16 cellular contexts compared by ENCODE assay signal in genomic region chr21:35028451-35028757, GRCh38. TPM values are rescaled to one million over a fixed set of nuclear protein-coding genes. Genes with fewer than 3 reads are reported as not detected.
A peak's percentile ranks its signal among the peaks of the same experiment; 100 is the strongest.
DNase-seq lines count a peak whose midpoint lies in the region; ATAC-seq, FAIRE-seq and TF ChIP-seq lines count a peak whose summit lies in the region.
"Had no signal": no experiment of that assay in that cellular context is flagged by ENCODE, and none has a peak within 500 bp of the region (broad histone marks: within the 10 kb centered on the region; RNA-seq: fewer than 3 reads in every experiment).

No MANE protein-coding gene starts in this region.

- H2BK12ac ChIP-seq in H1 (ENCODE audit: low read depth, low read length), result no peak overlapping the region

- peak overlapping the region in 10 of 11 experiments; percentile 62 to 97 (median 95); a peak in 19 of 22 replicates for H3K27ac ChIP-seq in BLaER1 treated with 17β-estradiol and CSF1 and Interleukin-3, amounts not matched to agents 10 nM and 100 nM
- no peak overlapping the region for H3K27ac ChIP-seq in H1 (ENCODE audit: low read depth, low read length)
- no peak overlapping the region for H3K27ac ChIP-seq in uterus
- H3K27ac ChIP-seq in SJCRH30, result no peak overlapping the region
- H3K27ac ChIP-seq: gastrocnemius medialis had no signal

- TF ChIP-seq POLR2A in H1 (IDR thresholded peaks at IDR 0.05; ENCODE audit: control extremely low read depth in 1 of 2, low read depth in 2 of 2, low read length in 2 of 2), result no peak
- TF ChIP-seq POLR2A in uterus (IDR thresholded peaks at IDR 0.05), result no peak

- H3K79me2 ChIP-seq in H1 (ENCODE audit: control insufficient read depth in 1 of 2, insufficient read depth in 2 of 2, low read length in 2 of 2), result no peaks in the 10 kb centered on the region

- BruUV-seq in Caco-2 (replicated peaks; lab: Mats Ljungman, UMichigan), result no TSS peak

- H4K5ac ChIP-seq in H1 (ENCODE audit: insufficient read length, low read depth, low read length), result no peak overlapping the region

- no peaks in the 10 kb centered on the region for H3K27me3 ChIP-seq in BLaER1 treated with 17β-estradiol and CSF1 and Interleukin-3, amounts not matched to agents 10 nM and 100 nM
- no peaks in the 10 kb centered on the region for H3K27me3 ChIP-seq in Caco-2 (replicated peaks; ENCODE audit: control insufficient read depth, insufficient read depth, low read length)
- H3K27me3 ChIP-seq in H1 (replicated peaks in 1 of 4; ENCODE audit: control insufficient read depth in 3 of 4, extremely low read depth in 1 of 4, insufficient read depth in 3 of 4, low read length in 3 of 4), result peaks cover 0 to 11% (median 8%) of the 10 kb centered on the region in 4 experiments; a peak in 6 of 7 replicates
- H3K27me3 ChIP-seq in uterus, result no peaks in the 10 kb centered on the region
- no peaks in the 10 kb centered on the region for H3K27me3 ChIP-seq in SJCRH30
- H3K27me3 ChIP-seq: gastrocnemius medialis had no signal

- H4K91ac ChIP-seq in H1 (replicated peaks; ENCODE audit: insufficient read length, low read length), result no peak overlapping the region

- peaks cover 3% of the 10 kb centered on the region; the same call in 1 of the 2 replicates for H3K23me2 ChIP-seq in H1 (ENCODE audit: low read depth, low read length)

- H3K9me3 ChIP-seq in BLaER1 treated with 17β-estradiol and CSF1 and Interleukin-3, amounts not matched to agents 10 nM and 100 nM (replicated peaks in 1 of 11), result peaks cover 0 to 23% (median 4%) of the 10 kb centered on the region in 11 experiments; a peak in 10 of 22 replicates
- H3K9me3 ChIP-seq in Caco-2 (no peaks in the 10 kb centered on the region), H1 (ENCODE audit: insufficient read depth in 2 of 2, low read depth in 1 of 2, low read length in 1 of 2) (peaks cover 0 to 2% of the 10 kb centered on the region in 2 experiments; a peak in 1 of 4 replicates), uterus (no peaks in the 10 kb centered on the region), SJCRH30 (replicated peaks) (no peaks in the 10 kb centered on the region)
- H3K9me3 ChIP-seq: gastrocnemius medialis had no signal

- no peak overlapping the region for H3K4ac ChIP-seq in H1 (replicated peaks; ENCODE audit: insufficient read length, low read depth, low read length)

- POLR2A ChIA-PET in Caco-2 (lab: Charles Lee) (no interaction called here), T-cell (lab: Charles Lee) (interaction anchor here in 1 of 2 donors (0.8 to 1.4 kb wide), 2 partner anchors 16 to 20 kb away, joined by 4 to 5 read pairs; no protein-coding TSS in a partner anchor), H1 (lab: Charles Lee; ENCODE audit: partially characterized antibody) (no interaction called here)

- H3K4me1 Mint-ChIP-seq in Caco-2 (ENCODE audit: low read depth, unreplicated experiment) (peaks cover 7% of the 10 kb centered on the region), T-cell (peaks cover 94 to 96% (median 95%) of the 10 kb centered on the region in 3 donors)

- H3K18ac ChIP-seq in H1 (ENCODE audit: extremely low read depth, low read length), result no peak overlapping the region

- no peak overlapping the region for H3K23ac ChIP-seq in H1 (ENCODE audit: insufficient read length)

- intact Hi-C loops in Caco-2 (cut with micrococcal nuclease; ENCODE audit: unreplicated experiment) (no loop called here), uterus (cut with DNase I; ENCODE audit: low total_unique reads) (no loop called here)

- peaks cover 47 to 95% (median 85%) of the 10 kb centered on the region in 10 experiments for H3K4me1 ChIP-seq in BLaER1 treated with 17β-estradiol and CSF1 and Interleukin-3, amounts not matched to agents 10 nM and 100 nM
- H3K4me1 ChIP-seq in Caco-2 (peaks cover 33% of the 10 kb centered on the region), H1 (replicated peaks in 1 of 4; ENCODE audit: control insufficient read depth in 3 of 4, insufficient read depth in 4 of 4, low read length in 3 of 4) (peaks cover 0 to 6% (median under 1%) of the 10 kb centered on the region in 4 experiments; a peak in 2 of 7 replicates), uterus (no peaks in the 10 kb centered on the region), SJCRH30 (no peaks in the 10 kb centered on the region; the same call in 1 of the 2 replicates)
- H3K4me1 ChIP-seq: gastrocnemius medialis had no signal

- H3K79me1 ChIP-seq in H1 (ENCODE audit: low read depth, low read length), result no peaks in the 10 kb centered on the region

- H2AK5ac ChIP-seq in H1 (ENCODE audit: low read depth, low read length), result no peak overlapping the region

- TF ChIP-seq EP300 in H1 (IDR thresholded peaks at IDR 0.05; ENCODE audit: borderline replicate concordance in 1 of 2, low read depth in 2 of 2, low read length in 2 of 2), result no peak

- peaks cover 0 to 15% (median 0%) of the 10 kb centered on the region in 11 experiments; a peak in 6 of 22 replicates for H4K20me1 ChIP-seq in BLaER1 treated with 17β-estradiol and CSF1 and Interleukin-3, amounts not matched to agents 10 nM and 100 nM
- H4K20me1 ChIP-seq in H1 (replicated peaks in 1 of 2; ENCODE audit: control insufficient read depth in 1 of 2, insufficient read depth in 2 of 2, low read length in 2 of 2), result no peaks in the 10 kb centered on the region

- no peak overlapping the region for H2BK15ac ChIP-seq in H1 (ENCODE audit: low read length)

- TF ChIP-seq CTCF in Caco-2 (IDR thresholded peaks at IDR 0.05; ENCODE audit: insufficient read depth in 1 of 2, low read depth in 1 of 2, low read length in 1 of 2, severe bottlenecking in 1 of 2, unreplicated experiment in 1 of 2) (no peak), H1 (IDR thresholded peaks at IDR 0.05; ENCODE audit: control extremely low read depth in 1 of 3, insufficient read depth in 1 of 3, low read depth in 1 of 3, low read length in 3 of 3) (no peak), uterus (IDR thresholded peaks at IDR 0.05) (no peak)

- no peak overlapping the region for H2AFZ ChIP-seq in H1 (ENCODE audit: low read length)

- H3K27ac Mint-ChIP-seq in Caco-2 (ENCODE audit: unreplicated experiment), result peak overlapping the region; percentile 25
- peak overlapping the region; percentile 99 to 100 for H3K27ac Mint-ChIP-seq in T-cell

- FAIRE-seq in H1 (lab: Jason Lieb, UNC), result no peak
- FAIRE-seq: islet of Langerhans had no signal

- H3K56ac ChIP-seq in H1 (replicated peaks; ENCODE audit: insufficient read length, low read depth, low read length), result no peak overlapping the region

- H2BK5ac ChIP-seq in H1 (ENCODE audit: low read depth, low read length), result no peak overlapping the region

- H2BK20ac ChIP-seq in H1 (ENCODE audit: low read length), result peak overlapping the region; percentile 62; the same call in 1 of the 2 replicates

- peak overlapping the region; percentile 87 to 96 (median 90) for H3K4me2 ChIP-seq in BLaER1 treated with 17β-estradiol and CSF1 and Interleukin-3, amounts not matched to agents 10 nM and 100 nM
- H3K4me2 ChIP-seq in H1 (ENCODE audit: insufficient read depth in 1 of 2, low read depth in 2 of 2, low read length in 2 of 2), result no peak overlapping the region

- no peaks in the 10 kb centered on the region for H3K27me3 Mint-ChIP-seq in Caco-2 (ENCODE audit: insufficient read depth, unreplicated experiment)
- H3K27me3 Mint-ChIP-seq in T-cell, result no peaks in the 10 kb centered on the region

- CTCF ChIA-PET in Caco-2 (lab: Charles Lee) (no interaction called here), T-cell (lab: Charles Lee) (interaction anchor here (0.6 to 1.7 kb wide), 4 partner anchors 10 to 197 kb away, joined by 3 to 6 read pairs (median 3); no protein-coding TSS in a partner anchor), H1 (lab: Charles Lee; ENCODE audit: partially characterized antibody) (interaction anchor here (1.2 kb wide), 1 partner anchor 305 kb away, joined by 4 read pairs; no protein-coding TSS in a partner anchor)

- DNase-seq in Caco-2 (no peak), T-cell (no peak), H1 (ENCODE audit: low read depth in 1 of 2, low spot score in 2 of 2) (no peak), germinal center (ENCODE audit: low spot score) (no peak), uterus (no peak), SJCRH30 (no peak)
- DNase-seq: aorta; gastrocnemius medialis; mesendoderm; NCI-H1417 treated with DMSO at 0.1 percent for 48 hours; NCI-H345; occipital lobe; stimulated activated CD4-positive, alpha-beta T cell treated with anti-CD3 and anti-CD28 coated beads, Interleukin-4, amount 100 ng/mL, for 1 hour had no signal

- H4K8ac ChIP-seq in H1 (ENCODE audit: extremely low read depth, insufficient read depth, low read length), result no peak overlapping the region

- H3K4me3 Mint-ChIP-seq in Caco-2 (ENCODE audit: unreplicated experiment), result no peak overlapping the region
- H3K4me3 Mint-ChIP-seq in T-cell, result peak overlapping the region in 2 of 3 donors; percentile 79 to 84

- no peak overlapping the region for H3K14ac ChIP-seq in H1 (ENCODE audit: insufficient read length)

- ATAC-seq in T-cell (replicated peaks in 1 of 4), result no peak
- ATAC-seq: gastrocnemius medialis, sciatic nerve had no signal

- no peak for TF ChIP-seq RAD21 in H1 (IDR thresholded peaks at IDR 0.05 in 1 of 2, conservative IDR thresholded peaks at IDR 0.05 in 1 of 2; ENCODE audit: low read depth in 2 of 2, low read length in 2 of 2)

- 90% methylated on average over 3 of the region's 3 CpGs; no CpG with 5 or more reads in 1 of the 2 experiments for WGBS in H1 (ENCODE audit: extremely low coverage in 1 of 2, insufficient coverage in 1 of 2, insufficient read length in 1 of 2, insufficient replicate concordance in 2 of 2, low coverage in 1 of 2, low lambda C conversion rate in 2 of 2, missing lambda C conversion rate in 1 of 2), 2 experiments

- H3K36me3 Mint-ChIP-seq in Caco-2 (ENCODE audit: insufficient read depth, unreplicated experiment) (peaks cover 5% of the 10 kb centered on the region), T-cell (peaks cover 28% of the 10 kb centered on the region)

- peaks cover 10% of the 10 kb centered on the region for H3K9me3 Mint-ChIP-seq in Caco-2 (ENCODE audit: unreplicated experiment)
- H3K9me3 Mint-ChIP-seq in T-cell, result peaks cover 0 to 3% (median 0%) of the 10 kb centered on the region in 3 donors

- H3K9ac ChIP-seq in BLaER1 treated with 17β-estradiol and CSF1 and Interleukin-3, amounts not matched to agents 10 nM and 100 nM, result peak overlapping the region in 9 of 11 experiments; percentile 80 to 88 (median 84); a peak in 18 of 22 replicates
- no peak overlapping the region for H3K9ac ChIP-seq in H1 (replicated peaks in 1 of 4; ENCODE audit: extremely low read depth in 1 of 4, low read depth in 3 of 4, low read length in 3 of 4)

- peak overlapping the region in 7 of 10 experiments; percentile 2 to 53 (median 35); a peak in 8 of 20 replicates for H3K4me3 ChIP-seq in BLaER1 treated with 17β-estradiol and CSF1 and Interleukin-3, amounts not matched to agents 10 nM and 100 nM
- H3K4me3 ChIP-seq in Caco-2 (ENCODE audit: low read depth, low read length), result no peak overlapping the region
- H3K4me3 ChIP-seq in H1 (ENCODE audit: extremely low read depth in 1 of 4, insufficient read depth in 2 of 4, low read depth in 3 of 4, low read length in 4 of 4), result no peak overlapping the region
- H3K4me3 ChIP-seq in uterus, result no peak overlapping the region
- no peak overlapping the region for H3K4me3 ChIP-seq in SJCRH30
- H3K4me3 ChIP-seq: gastrocnemius medialis had no signal

- no peak overlapping the region for H2BK120ac ChIP-seq in H1 (replicated peaks; ENCODE audit: low read depth, low read length)

- peaks cover 0 to 79% (median 56%) of the 10 kb centered on the region in 11 experiments; a peak in 18 of 22 replicates for H3K36me3 ChIP-seq in BLaER1 treated with 17β-estradiol and CSF1 and Interleukin-3, amounts not matched to agents 10 nM and 100 nM
- H3K36me3 ChIP-seq in Caco-2 (ENCODE audit: control insufficient read depth, insufficient read depth, low read length) (no peaks in the 10 kb centered on the region), H1 (ENCODE audit: control insufficient read depth in 2 of 4, insufficient read depth in 4 of 4, low read length in 3 of 4) (no peaks in the 10 kb centered on the region), uterus (no peaks in the 10 kb centered on the region), SJCRH30 (peaks cover 27% of the 10 kb centered on the region)
- H3K36me3 ChIP-seq: gastrocnemius medialis had no signal

RNA-seq across cellular contexts. Expression of gene RUNX1, which starts 20.7 kb away (rescaled TPM):
- total RNA-seq in Caco-2 (2022), result 11.7 and 12.1 TPM in 2 replicates
- 100 to 1,000 TPM in 3 of 5 donors, 10 to 100 TPM in 2; 87.0 to 117 (median 104) TPM for total RNA-seq in T-cell
- total RNA-seq in H1 (2021; fragmentation: NEBNext Ultra II Directional; extraction: Animal tissue kit (Norgen Biotek cat#: 25700)), result 0.25 and 0.60 TPM in 2 replicates
- 0.11 and 0.20 TPM in 2 replicates for polyA plus RNA-seq in H1 (2011; rRNA removed)
- 0.12 TPM for polyA plus RNA-seq in H1 (2011; cell fraction: cytosol; rRNA removed)
- polyA plus RNA-seq in H1 (2011; cell fraction: nucleus; rRNA removed), result 0.61 TPM
- 0.17 to 0.44 TPM (median 0.29 TPM) in 4 replicates for polyA plus RNA-seq in H1 (2012, experiment 1 of 2)
- 0.01 TPM for polyA plus RNA-seq in H1 (2012, experiment 2 of 2)
- polyA plus RNA-seq in H1 (2013, experiment 1 of 2), result 0.22 TPM
- polyA plus RNA-seq in H1 (2013, experiment 2 of 2), result 0.13 TPM
- 0.73 and 1.9 TPM in 2 replicates for polyA minus RNA-seq in H1 (2011; rRNA and poly(A)+ RNA removed)
- polyA minus RNA-seq in H1 (2011; cell fraction: cytosol; rRNA and poly(A)+ RNA removed), result 1.4 TPM
- polyA minus RNA-seq in H1 (2011; cell fraction: nucleus; rRNA and poly(A)+ RNA removed), result 4.3 TPM
- total RNA-seq in uterus, result 10 to 100 TPM in 1 of 4 donors, 1 to 10 TPM in 2, under 1 TPM in 1; under 0.01 to 13.2 (median 8.7) TPM
- total RNA-seq in SJCRH30 (2014; rRNA removed; shearing (Covaris generic)), result 21.7 and 23.7 TPM in 2 replicates

Comparison
In these comparisons a context has a peak if more than half of its experiments do, and no peak if none do; other contexts are left out.
1. H3K27ac ChIP-seq: peak in BLaER1 treated with 17β-estradiol and CSF1 and Interleukin-3, amounts not matched to agents 10 nM and 100 nM (10 of 11); none in H1 (single experiment), uterus (0 of 2) and SJCRH30 (single experiment).
2. H3K4me2 ChIP-seq: peak in BLaER1 treated with 17β-estradiol and CSF1 and Interleukin-3, amounts not matched to agents 10 nM and 100 nM (11 of 11); none in H1 (0 of 2).
3. H3K4me3 ChIP-seq: peak in BLaER1 treated with 17β-estradiol and CSF1 and Interleukin-3, amounts not matched to agents 10 nM and 100 nM (7 of 10); none in Caco-2 (single experiment), H1 (0 of 4), uterus (0 of 2) and SJCRH30 (single experiment).
4. H3K9ac ChIP-seq: peak in BLaER1 treated with 17β-estradiol and CSF1 and Interleukin-3, amounts not matched to agents 10 nM and 100 nM (9 of 11); none in H1 (0 of 4).